Comparison of ENCODE assay signal across 20 cellular contexts in genomic region chr10:4568731-4569130, GRCh38.
"Had no signal": no experiment of that assay in that cellular context is flagged by ENCODE, and none has a peak within 500 bp of the region (broad histone marks: within the 10 kb centered on the region; RNA-seq: fewer than 3 reads in every experiment).

No MANE protein-coding gene starts in this region.

- H3K4me3 ChIP-seq: esophagus muscularis mucosa, left ventricle myocardium inferior, lung, mucosa of descending colon, right atrium auricular region, suprapubic skin, tibial artery, upper lobe of right lung had no signal

- H3K4me1 ChIP-seq: esophagus muscularis mucosa, foreskin keratinocyte, left ventricle myocardium inferior, right atrium auricular region, suprapubic skin, tibial artery, upper lobe of right lung had no signal

- H3K36me3 ChIP-seq: esophagus muscularis mucosa, left ventricle myocardium inferior, right atrium auricular region, suprapubic skin, tibial artery, upper lobe of right lung had no signal

- H3K27me3 ChIP-seq: esophagus muscularis mucosa, foreskin keratinocyte, right atrium auricular region, suprapubic skin, tibial artery, upper lobe of right lung had no signal

- DNase-seq: activated CD4-positive, alpha-beta T cell treated with anti-CD3 and anti-CD28 coated beads for 36 hours; activated CD4-positive, CD25-positive, alpha-beta regulatory T cell; activated CD8-positive, alpha-beta memory T cell treated with anti-CD3 and anti-CD28 coated beads, Interleukin-2, amount 10 ng/mL, durations not matched to agents 7 days and 5 days; activated CD8-positive, alpha-beta T cell treated with anti-CD3 and anti-CD28 coated beads, Interleukin-2, amount 10 ng/mL, durations not matched to agents 7 days and 5 days; activated T-cell treated with anti-CD3 and anti-CD28 coated beads, Interleukin-2, amount 50 U/mL, for 48 hours; anterior cingulate cortex; dermis blood vessel endothelial cell; effector CD4-positive, alpha-beta T cell; foreskin keratinocyte; left ventricle myocardium inferior; mucosa of descending colon; naive B cell; occipital lobe; stimulated activated naive CD4-positive, alpha-beta T cell; tibial artery; upper lobe of right lung had no signal

- H3K27ac ChIP-seq: esophagus muscularis mucosa, foreskin keratinocyte, left ventricle myocardium inferior, right atrium auricular region, suprapubic skin, tibial artery, upper lobe of right lung had no signal

- H3K9me3 ChIP-seq: esophagus muscularis mucosa, left ventricle myocardium inferior, mucosa of descending colon, right atrium auricular region, suprapubic skin, tibial artery, upper lobe of right lung had no signal
